8 cellular contexts compared by ENCODE assay signal in genomic region chr20:62303049-62303326, GRCh38. TPM values are rescaled to one million over a fixed set of nuclear protein-coding genes. Genes with fewer than 3 reads are reported as not detected.
DNase-seq lines count a peak whose midpoint lies in the region; ATAC-seq, FAIRE-seq and TF ChIP-seq lines count a peak whose summit lies in the region.

No MANE protein-coding gene starts in this region.

- no peaks in the 10 kb centered on the region for H3K27me3 ChIP-seq in heart left ventricle
- H3K27me3 ChIP-seq in K562 (ENCODE audit: control insufficient read depth in 2 of 2, insufficient read depth in 2 of 2, low read length in 2 of 2), result no peaks in the 10 kb centered on the region
- no peaks in the 10 kb centered on the region for H3K27me3 ChIP-seq in lung (ENCODE audit: control insufficient read depth, insufficient read depth)

- no peak overlapping the region for H2AFZ ChIP-seq in K562 (ENCODE audit: low read depth, low read length)

- FAIRE-seq in K562 (lab: Jason Lieb, UNC), result no peak
- FAIRE-seq in RCC 7860 (lab: Jason Lieb, UNC), result no peak

- H3K9me3 ChIP-seq in heart left ventricle (no peaks in the 10 kb centered on the region), K562 (replicated peaks; ENCODE audit: control insufficient read depth, insufficient read depth, low read depth, low read length) (no peaks in the 10 kb centered on the region), lung (ENCODE audit: control insufficient read depth in 2 of 2, insufficient read depth in 1 of 2, low read length in 1 of 2) (no peaks in the 10 kb centered on the region)

- no TSS peak for BruUV-seq in K562 (replicated peaks; lab: Mats Ljungman, UMichigan)

- peaks cover 37% of the 10 kb centered on the region for H3K79me2 ChIP-seq in K562 (ENCODE audit: control insufficient read depth, insufficient read depth, low read length)

- H3K4me2 ChIP-seq in K562 (ENCODE audit: insufficient read depth, low read length), result peak overlapping the region; percentile 89; the same call in 1 of the 2 replicates

- no peaks in the 10 kb centered on the region for H3K27me3 Mint-ChIP-seq in type B pancreatic cell

- H3K27ac Mint-ChIP-seq in type B pancreatic cell, result peak overlapping the region; percentile 99

- TF ChIP-seq POLR2A in heart left ventricle (IDR thresholded peaks at IDR 0.05) (no peak), K562 (conservative IDR thresholded peaks at IDR 0.05) (no peak)

- in situ Hi-C loops in K562 (cut with MboI), result loop anchor here (10.0 kb wide), 2 partner anchors 192 to 312 kb away; no protein-coding TSS in a partner anchor

- no peak for ATAC-seq in heart left ventricle
- ATAC-seq in left ventricle myocardium superior, result no peak
- no peak for ATAC-seq in K562
- no peak for ATAC-seq in lung (ENCODE audit: insufficient read depth, low FRiP score)
- ATAC-seq in GM18867 (IDR thresholded peaks at IDR 0.05; ENCODE audit: unreplicated experiment), result no peak

- 0 to 1% (median 1%) methylated on average over 1 to 39 of the region's 39 CpGs; no CpG with 5 or more reads in 1 of the 4 donors for WGBS in heart left ventricle, 4 donors
- no CpG with 5 or more reads among the region's 39 CpGs for WGBS in K562 (ENCODE audit: insufficient coverage, low coverage, missing lambda C conversion rate)
- 1% methylated on average over 27 to 39 of the region's 39 CpGs for WGBS in lung, 2 donors

- peak overlapping the region; percentile 96 for H3K4me3 Mint-ChIP-seq in type B pancreatic cell

- H3K4me1 ChIP-seq in heart left ventricle (peaks cover 9 to 39% (median 25%) of the 10 kb centered on the region in 12 donors), K562 (replicated peaks in 1 of 2; ENCODE audit: control insufficient read depth in 2 of 2, insufficient read depth in 2 of 2, low read length in 2 of 2) (peaks cover 14 to 66% of the 10 kb centered on the region in 2 experiments), lung (ENCODE audit: control insufficient read depth in 2 of 2, insufficient read depth in 2 of 2, low read length in 2 of 2) (peaks cover 8 to 14% of the 10 kb centered on the region in 2 donors)

- H3K36me3 ChIP-seq in heart left ventricle (peaks cover 0 to 49% (median 46%) of the 10 kb centered on the region in 9 donors), K562 (ENCODE audit: control insufficient read depth, insufficient read depth, low read length) (peaks cover 46% of the 10 kb centered on the region; the same call in 2 of the 3 replicates), lung (ENCODE audit: control insufficient read depth in 2 of 2, insufficient read depth in 2 of 2, low read length in 2 of 2) (peaks cover 12 to 45% of the 10 kb centered on the region in 2 donors)

- peak overlapping the region; percentile 86 to 98; a peak in 3 of 4 replicates for H3K9ac ChIP-seq in K562 (ENCODE audit: insufficient read depth in 1 of 2, low read depth in 2 of 2, low read length in 2 of 2)

- CTCF ChIA-PET in K562 (lab: Yijun Ruan, JAX; ENCODE audit: low intra/inter-chr PET ratio), result interaction anchor here (0.6 to 2.3 kb wide), 4 partner anchors 65 to 504 kb away, joined by 3 to 14 read pairs (median 5); partner anchors contain the start of genes OSBPL2 and RPS21

- intact Hi-C loops in heart left ventricle (cut with DNase I) (loop anchor here (2.0 to 10.0 kb wide), 12 partner anchors 49 to 502 kb away; partner anchors contain the start of genes LAMA5 (in 1 of the 10), MRGBP (in 1 of the 10) and OGFR (in 1 of the 10)), left ventricle myocardium superior (cut with micrococcal nuclease) (loop anchor here (5.0 kb wide), 1 partner anchor 79 kb away; no protein-coding TSS in a partner anchor), K562 (cut with micrococcal nuclease) (loop anchor here (2.0 to 10.0 kb wide), 4 partner anchors 64 to 318 kb away; partner anchors contain the start of genes LAMA5 and OSBPL2)

- H3K27ac ChIP-seq in heart left ventricle (peak overlapping the region; percentile 79 to 100 (median 98)), K562 (ENCODE audit: extremely low read depth, low read depth, low read length) (peak overlapping the region; percentile 93), lung (ENCODE audit: low read depth in 1 of 2, low read length in 1 of 2) (peak overlapping the region; percentile 75 to 87)

- no peak for TF ChIP-seq RAD21 in K562 (CRISPR knock-in tag; conservative IDR thresholded peaks at IDR 0.05 in 1 of 2, IDR thresholded peaks at IDR 0.05 in 1 of 2)

- H3K4me3 ChIP-seq in heart left ventricle (peak overlapping the region; percentile 59 to 96 (median 88)), K562 (peak overlapping the region; percentile 71), lung (peak overlapping the region; percentile 89)

- no peak for DNase-seq in heart left ventricle
- DNase-seq in left ventricle myocardium superior, result no peak
- DNase-seq in K562 (ENCODE audit: extremely low read depth in 1 of 4, low spot score in 3 of 4), result no peak
- DNase-seq in lung (ENCODE audit: low spot score), result no peak
- DNase-seq in type B pancreatic cell (ENCODE audit: extremely low spot score, unreplicated experiment), result no peak
- DNase-seq in NCI-H446 (lab: John Stamatoyannopoulos, UW), result no peak
- DNase-seq in RCC 7860 (ENCODE audit: low spot score), result no peak

- H3K36me3 Mint-ChIP-seq in type B pancreatic cell, result peaks cover 3% of the 10 kb centered on the region

- peaks cover 5% of the 10 kb centered on the region for H3K9me1 ChIP-seq in K562 (ENCODE audit: control insufficient read depth, insufficient read depth, low read length)

- TF ChIP-seq CTCF in heart left ventricle (IDR thresholded peaks at IDR 0.05) (no peak), K562 (IDR thresholded peaks at IDR 0.05 in 2 of 3, conservative IDR thresholded peaks at IDR 0.05 in 1 of 3; ENCODE audit: insufficient read depth in 2 of 3, low read depth in 1 of 3, low read length in 3 of 3) (no peak), lung (IDR thresholded peaks at IDR 0.05; ENCODE audit: control extremely low read depth, extremely low read depth) (no peak), type B pancreatic cell (conservative IDR thresholded peaks at IDR 0.05) (no peak)

- H4K20me1 ChIP-seq in K562 (replicated peaks; ENCODE audit: control insufficient read depth, insufficient read depth, low read length), result peaks cover 20% of the 10 kb centered on the region

- TF ChIP-seq EP300 in K562 (IDR thresholded peaks at IDR 0.05; ENCODE audit: low read length), result no peak

- no peaks in the 10 kb centered on the region for H3K9me3 Mint-ChIP-seq in type B pancreatic cell

- H3K4me1 Mint-ChIP-seq in type B pancreatic cell (ENCODE audit: unreplicated experiment), result no peaks in the 10 kb centered on the region

- POLR2A ChIA-PET in K562 (lab: Yijun Ruan, JAX), result interaction anchor here (1.2 to 1.5 kb wide), 3 partner anchors 21 to 83 kb away, joined by 3 to 7 read pairs (median 6); partner anchors contain the start of gene RPS21

TF ChIP-seq in K562, 482 proteins besides CTCF, POLR2A, EP300 and RAD21 (continues in another document):
- TF ChIP-seq NR3C1 (CRISPR knock-in tag; IDR thresholded peaks at IDR 0.05) (0 out of 2 replicates have a peak, but pooled peaks have one; percentile 45), GTF2B (IDR thresholded peaks at IDR 0.05; ENCODE audit: extremely low read depth, insufficient read length) (no peak), ILF3 (IDR thresholded peaks at IDR 0.05; ENCODE audit: borderline replicate concordance) (no peak), FOXJ3 (CRISPR knock-in tag; IDR thresholded peaks at IDR 0.05) (no peak), ZEB2 (IDR thresholded peaks at IDR 0.05) (no peak)
- TF ChIP-seq, protein P1, sequence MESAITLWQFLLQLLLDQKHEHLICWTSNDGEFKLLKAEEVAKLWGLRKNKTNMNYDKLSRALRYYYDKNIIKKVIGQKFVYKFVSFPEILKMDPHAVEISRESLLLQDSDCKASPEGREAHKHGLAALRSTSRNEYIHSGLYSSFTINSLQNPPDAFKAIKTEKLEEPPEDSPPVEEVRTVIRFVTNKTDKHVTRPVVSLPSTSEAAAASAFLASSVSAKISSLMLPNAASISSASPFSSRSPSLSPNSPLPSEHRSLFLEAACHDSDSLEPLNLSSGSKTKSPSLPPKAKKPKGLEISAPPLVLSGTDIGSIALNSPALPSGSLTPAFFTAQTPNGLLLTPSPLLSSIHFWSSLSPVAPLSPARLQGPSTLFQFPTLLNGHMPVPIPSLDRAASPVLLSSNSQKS (CRISPR knock-in tag; IDR thresholded peaks at IDR 0.05), result no peak

RNA-seq across cellular contexts. Expression of gene ADRM1, which starts 0.2 kb away (rescaled TPM):
- total RNA-seq in heart left ventricle, result 100 to 1,000 TPM in 3 of 9 donors, 10 to 100 TPM in 6; 66.8 to 218 (median 79.8) TPM
- polyA plus RNA-seq in heart left ventricle, result 100 to 1,000 TPM in 1 of 2 donors, 10 to 100 TPM in 1; 87.2 to 187 TPM
- 75.5 TPM for total RNA-seq in left ventricle myocardium superior
- 21.6 and 87.3 TPM in 2 replicates for total RNA-seq in K562 (2011; cell fraction: chromatin; rRNA removed; ENCODE audit: low replicate concordance)
- 87.6 and 87.7 TPM in 2 replicates for total RNA-seq in K562 (2011; cell fraction: nucleolus; rRNA removed)
- 41.0 and 41.6 TPM in 2 replicates for total RNA-seq in K562 (2011; cell fraction: nucleoplasm; rRNA removed)
- total RNA-seq in K562 (2014; rRNA removed), result 223 and 261 TPM in 2 replicates
- total RNA-seq in K562 (2014; rRNA removed; fragmentation: Illumina TruSeq; extraction: Trizol), result 22.5 and 32.1 TPM in 2 replicates
- 125 and 136 TPM in 2 replicates for total RNA-seq in K562 (2015; rRNA removed; fragmentation: Illumina TruSeq; extraction: Trizol)
- total RNA-seq in K562 (2021), result 159 and 160 TPM in 2 replicates
- polyA plus RNA-seq in K562 (2011; rRNA removed), result 57.6 and 67.4 TPM in 2 replicates
- polyA plus RNA-seq in K562 (2011; cell fraction: cytosol; rRNA removed), result 69.2 and 237 TPM in 2 replicates
- polyA plus RNA-seq in K562 (2011; cell fraction: nucleus; rRNA removed), result 65.6 and 116 TPM in 2 replicates
- polyA plus RNA-seq in K562 (2012), result 109 and 153 TPM in 2 replicates
- polyA plus RNA-seq in K562 (2014; fragmentation: Illumina TruSeq; extraction: Trizol), result 49.3 and 107 TPM in 2 replicates
- 10 to 100 TPM in 1 of 2 experiments, 1 to 10 TPM in 1; 5.0 to 21.6 TPM for polyA plus RNA-seq in K562 (2014; fragmentation: Nextera tagmentation; extraction: Ambion mirVana)
- polyA plus RNA-seq in K562 (2014; rRNA removed), result 192 and 201 TPM in 2 replicates
- polyA minus RNA-seq in K562 (2011; rRNA and poly(A)+ RNA removed), result 16.1 and 32.6 TPM in 2 replicates
- polyA minus RNA-seq in K562 (2011; cell fraction: cytosol; rRNA and poly(A)+ RNA removed), result 51.8 and 55.0 TPM in 2 replicates
- 42.8 and 44.0 TPM in 2 replicates for polyA minus RNA-seq in K562 (2011; cell fraction: nucleus; rRNA and poly(A)+ RNA removed)
- 100 to 1,000 TPM in 1 of 2 donors, 10 to 100 TPM in 1; 43.1 to 104 TPM for total RNA-seq in lung
- polyA plus RNA-seq in lung, result 100 to 1,000 TPM; 108 to 140 TPM
- total RNA-seq in type B pancreatic cell (ENCODE audit: low replicate concordance), result 67.2 and 71.5 TPM in 2 replicates
